ENCODE assay signal across 23 cellular contexts in genomic region chr4:133776503-133776902, GRCh38.
"Had no signal": no experiment of that assay in that cellular context is flagged by ENCODE, and none has a peak within 500 bp of the region (broad histone marks: within the 10 kb centered on the region; RNA-seq: fewer than 3 reads in every experiment).

No MANE protein-coding gene starts in this region.

- H3K4me3 ChIP-seq: colonic mucosa, coronary artery, dorsolateral prefrontal cortex, esophagus muscularis mucosa, esophagus squamous epithelium, gastrocnemius medialis, gastroesophageal sphincter, heart left ventricle, heart right ventricle had no signal

- H3K27me3 ChIP-seq: colonic mucosa, dorsolateral prefrontal cortex, esophagus muscularis mucosa, esophagus squamous epithelium, foreskin keratinocyte, gastrocnemius medialis, gastroesophageal sphincter, heart left ventricle, heart right ventricle had no signal

- H3K36me3 ChIP-seq: colonic mucosa, esophagus muscularis mucosa, esophagus squamous epithelium, gastrocnemius medialis, gastroesophageal sphincter, heart left ventricle, heart right ventricle had no signal

- ATAC-seq: effector memory CD8-positive, alpha-beta T cell; esophagus mucosa; gastrocnemius medialis; gastroesophageal sphincter; heart left ventricle; heart right ventricle had no signal

- H3K9me3 ChIP-seq: colonic mucosa, esophagus muscularis mucosa, esophagus squamous epithelium, gastrocnemius medialis, gastroesophageal sphincter had no signal

- DNase-seq: colonic mucosa; cortex of kidney; dermis blood vessel endothelial cell; dorsolateral prefrontal cortex; effector CD4-positive, alpha-beta T cell; effector CD8-positive, alpha-beta T cell; effector memory CD4-positive, alpha-beta T cell; effector memory CD8-positive, alpha-beta T cell; endodermal cell; erythroblast; esophagus squamous epithelium; foreskin melanocyte; gastrocnemius medialis; glutamatergic neuron; heart left ventricle; heart right ventricle had no signal

- H3K27ac ChIP-seq: colonic mucosa, coronary artery, dorsolateral prefrontal cortex, epithelial cell of prostate, esophagus muscularis mucosa, esophagus squamous epithelium, foreskin keratinocyte, gastrocnemius medialis, gastroesophageal sphincter, heart left ventricle, heart right ventricle had no signal

- H3K4me1 ChIP-seq: colonic mucosa, esophagus muscularis mucosa, esophagus squamous epithelium, foreskin keratinocyte, gastrocnemius medialis, gastroesophageal sphincter, heart left ventricle, heart right ventricle had no signal

- FAIRE-seq: endothelial cell of umbilical vein had no signal
